In the genomic region with DNA sequence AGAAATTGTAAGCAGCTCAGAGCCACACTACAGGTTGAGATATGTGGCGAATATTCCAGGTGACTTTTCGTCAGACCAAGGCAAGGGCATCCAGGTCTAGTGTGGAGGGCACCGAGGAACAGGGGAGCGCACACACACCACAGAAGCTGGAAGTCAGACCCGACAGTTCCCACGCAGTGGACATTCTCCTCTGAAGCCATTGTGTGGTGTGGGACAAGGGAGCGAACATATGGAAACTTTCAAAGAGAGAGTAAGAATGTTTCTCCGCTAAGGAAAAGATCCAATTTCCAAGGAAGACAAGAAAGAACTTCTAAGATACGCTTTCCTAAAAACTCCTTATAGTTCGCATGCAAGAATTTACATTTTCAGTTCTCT, we compare ENCODE assay signal across 9 cellular contexts.
DNase-seq lines count a peak whose midpoint lies in the region; ATAC-seq and TF ChIP-seq lines count a peak whose summit lies in the region.
"Had no signal": no experiment of that assay in that cellular context is flagged by ENCODE, and none has a peak within 500 bp of the region (broad histone marks: within the 10 kb centered on the region; RNA-seq: fewer than 3 reads in every experiment).

No MANE protein-coding gene starts in this region.

- no peaks in the 10 kb centered on the region for H3K27me3 ChIP-seq in lung (ENCODE audit: control insufficient read depth, insufficient read depth)

- H3K4me3 ChIP-seq in coronary artery: peak overlapping the region; percentile 67
- H3K4me3 ChIP-seq in lung: no peak overlapping the region
- peak overlapping the region in 1 of 7 experiments; percentile 40 for H3K4me3 ChIP-seq in skin epidermis

- peak overlapping the region; percentile 35 to 75 for H3K27ac ChIP-seq in coronary artery
- peak overlapping the region; percentile 3 to 30 for H3K27ac ChIP-seq in lung (ENCODE audit: low read depth in 1 of 2, low read length in 1 of 2)
- H3K27ac ChIP-seq in skin epidermis: peak overlapping the region in 14 of 21 experiments; percentile 3 to 74 (median 48)

- peaks cover 0 to 13% of the 10 kb centered on the region in 2 donors for H3K36me3 ChIP-seq in lung (ENCODE audit: control insufficient read depth in 2 of 2, insufficient read depth in 2 of 2, low read length in 2 of 2)

- WGBS in lung, 2 donors: 81 to 86% methylated on average over 10 of the region's 10 CpGs

- no peak for ATAC-seq in lung (ENCODE audit: insufficient read depth, low FRiP score)

- peaks cover 0 to 2% of the 10 kb centered on the region in 2 donors for H3K4me1 ChIP-seq in lung (ENCODE audit: control insufficient read depth in 2 of 2, insufficient read depth in 2 of 2, low read length in 2 of 2)

- no peak for TF ChIP-seq CTCF in coronary artery (IDR thresholded peaks at IDR 0.05)
- no peak for TF ChIP-seq CTCF in lung (IDR thresholded peaks at IDR 0.05; ENCODE audit: control extremely low read depth, extremely low read depth)

- peak; percentile 35 for DNase-seq in GM03348 (ENCODE audit: low spot score)
- DNase-seq in coronary artery (ENCODE audit: low spot score): no peak
- DNase-seq in lung (ENCODE audit: low spot score): no peak
- DNase-seq in cerebellum (ENCODE audit: low spot score): no peak
- DNase-seq in GM19240 (ENCODE audit: insufficient read length, low spot score): no peak
- DNase-seq in NCI-H2029 treated with DMSO at 0.1 percent for 48 hours (lab: John Stamatoyannopoulos, UW): no peak
- no peak for DNase-seq in inferior parietal cortex (ENCODE audit: extremely low spot score)
- DNase-seq: NCI-H526 had no signal

- no peaks in the 10 kb centered on the region for H3K9me3 ChIP-seq in lung (ENCODE audit: control insufficient read depth in 2 of 2, insufficient read depth in 1 of 2, low read length in 1 of 2)
